Comparison of ENCODE assay signal across 9 cellular contexts in the genomic region with DNA sequence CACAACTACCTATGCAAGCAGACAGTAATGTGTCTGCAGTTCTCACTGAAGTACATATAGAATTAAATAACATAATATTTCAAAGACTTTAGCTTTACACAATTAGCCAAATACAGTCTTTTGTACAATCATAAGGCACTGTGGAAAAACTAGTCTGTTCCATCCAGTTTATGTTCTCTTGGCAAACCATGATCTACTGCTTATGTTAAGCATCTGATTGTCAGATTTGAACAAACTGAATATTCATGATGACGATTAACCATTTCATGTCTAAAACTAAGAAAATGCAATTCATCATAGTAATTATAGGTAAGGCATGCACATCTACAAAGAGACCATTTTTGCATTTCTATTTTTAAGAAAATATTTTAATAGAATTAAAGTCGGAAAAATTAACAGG. TPM values are rescaled to one million over a fixed set of nuclear protein-coding genes. Genes with fewer than 3 reads are reported as not detected.
A peak's percentile ranks its signal among the peaks of the same experiment; 100 is the strongest.
DNase-seq lines count a peak whose midpoint lies in the region; ATAC-seq and TF ChIP-seq lines count a peak whose summit lies in the region.
"Had no signal": no experiment of that assay in that cellular context is flagged by ENCODE, and none has a peak within 500 bp of the region (broad histone marks: within the 10 kb centered on the region; RNA-seq: fewer than 3 reads in every experiment).

No MANE protein-coding gene starts in this region.

- peaks cover 21% of the 10 kb centered on the region for H3K4me1 Mint-ChIP-seq in activated CD4-positive, alpha-beta T cell treated with anti-CD3 and anti-CD28 coated beads, Interleukin-2, amount 10 ng/mL, durations not matched to agents 24 days and 14 days
- peaks cover 27% of the 10 kb centered on the region for H3K4me1 Mint-ChIP-seq in activated CD8-positive, alpha-beta T cell treated with anti-CD3 and anti-CD28 coated beads, Interleukin-2, amount 10 ng/mL, durations not matched to agents 7 days and 5 days (ENCODE audit: low read depth)

- H3K4me2 ChIP-seq in hepatocyte (peak overlapping the region; percentile 76), smooth muscle cell (peak overlapping the region; percentile 86)

- H3K27me3 ChIP-seq in hepatocyte: no peaks in the 10 kb centered on the region
- no peaks in the 10 kb centered on the region for H3K27me3 ChIP-seq in smooth muscle cell (ENCODE audit: low read depth)
- H3K27me3 ChIP-seq: vagina had no signal

- no peaks in the 10 kb centered on the region for H3K36me3 Mint-ChIP-seq in activated CD4-positive, alpha-beta T cell treated with anti-CD3 and anti-CD28 coated beads, Interleukin-2, amount 10 ng/mL, durations not matched to agents 24 days and 14 days (ENCODE audit: low read depth)
- H3K36me3 Mint-ChIP-seq in activated CD8-positive, alpha-beta T cell treated with anti-CD3 and anti-CD28 coated beads, Interleukin-2, amount 10 ng/mL, durations not matched to agents 7 days and 5 days (ENCODE audit: low read depth): no peaks in the 10 kb centered on the region

- peak overlapping the region; percentile 94 for H3K4me3 Mint-ChIP-seq in activated CD4-positive, alpha-beta T cell treated with anti-CD3 and anti-CD28 coated beads, Interleukin-2, amount 10 ng/mL, durations not matched to agents 24 days and 14 days
- H3K4me3 Mint-ChIP-seq in activated CD8-positive, alpha-beta T cell treated with anti-CD3 and anti-CD28 coated beads, Interleukin-2, amount 10 ng/mL, durations not matched to agents 7 days and 5 days: peak overlapping the region; percentile 89

- H3K36me3 ChIP-seq in hepatocyte (replicated peaks; ENCODE audit: insufficient read depth, low read depth) (no peaks in the 10 kb centered on the region), smooth muscle cell (ENCODE audit: low read depth) (no peaks in the 10 kb centered on the region)
- H3K36me3 ChIP-seq: vagina had no signal

- TF ChIP-seq CTCF in hepatocyte (IDR thresholded peaks at IDR 0.05; ENCODE audit: poor library complexity): no peak
- no peak for TF ChIP-seq CTCF in smooth muscle cell (IDR thresholded peaks at IDR 0.05; ENCODE audit: borderline replicate concordance, insufficient read depth, poor library complexity, severe bottlenecking)

- no peaks in the 10 kb centered on the region for H3K9me2 ChIP-seq in hepatocyte (replicated peaks; ENCODE audit: insufficient read depth)

- no peak overlapping the region for H3K27ac Mint-ChIP-seq in activated CD4-positive, alpha-beta T cell treated with anti-CD3 and anti-CD28 coated beads, Interleukin-2, amount 10 ng/mL, durations not matched to agents 24 days and 14 days
- H3K27ac Mint-ChIP-seq in activated CD8-positive, alpha-beta T cell treated with anti-CD3 and anti-CD28 coated beads, Interleukin-2, amount 10 ng/mL, durations not matched to agents 7 days and 5 days: no peak overlapping the region

- intact Hi-C loops in activated CD4-positive, alpha-beta T cell treated with anti-CD3 and anti-CD28 coated beads, Interleukin-2, amount 10 ng/mL, durations not matched to agents 24 days and 14 days (cut with micrococcal nuclease): no loop called here
- intact Hi-C loops in left colon (cut with DNase I, micrococcal nuclease): loop anchor here in 1 of 2 donors (10.0 kb wide), 1 partner anchor 219 kb away; no protein-coding TSS in a partner anchor

- no peaks in the 10 kb centered on the region for H3K9me3 Mint-ChIP-seq in activated CD4-positive, alpha-beta T cell treated with anti-CD3 and anti-CD28 coated beads, Interleukin-2, amount 10 ng/mL, durations not matched to agents 24 days and 14 days
- no peaks in the 10 kb centered on the region for H3K9me3 Mint-ChIP-seq in activated CD8-positive, alpha-beta T cell treated with anti-CD3 and anti-CD28 coated beads, Interleukin-2, amount 10 ng/mL, durations not matched to agents 7 days and 5 days (ENCODE audit: insufficient read depth)

- H3K27me3 Mint-ChIP-seq in activated CD4-positive, alpha-beta T cell treated with anti-CD3 and anti-CD28 coated beads, Interleukin-2, amount 10 ng/mL, durations not matched to agents 24 days and 14 days: peaks cover 14% of the 10 kb centered on the region
- H3K27me3 Mint-ChIP-seq in activated CD8-positive, alpha-beta T cell treated with anti-CD3 and anti-CD28 coated beads, Interleukin-2, amount 10 ng/mL, durations not matched to agents 7 days and 5 days (ENCODE audit: low read depth): peaks cover 3% of the 10 kb centered on the region

- H3K9me3 ChIP-seq in hepatocyte (ENCODE audit: low read depth) (no peaks in the 10 kb centered on the region), smooth muscle cell (replicated peaks; ENCODE audit: low read depth) (no peaks in the 10 kb centered on the region)
- H3K9me3 ChIP-seq: vagina had no signal

- H3K27ac ChIP-seq in hepatocyte: peak overlapping the region; percentile 9
- H3K27ac ChIP-seq in smooth muscle cell (ENCODE audit: low read depth): no peak overlapping the region
- H3K27ac ChIP-seq: vagina had no signal

- H3K79me2 ChIP-seq in hepatocyte (peaks cover 57% of the 10 kb centered on the region), smooth muscle cell (ENCODE audit: low read depth) (peaks cover 26% of the 10 kb centered on the region)

- H4K20me1 ChIP-seq in hepatocyte (ENCODE audit: insufficient read depth, poor library complexity, severe bottlenecking): no peaks in the 10 kb centered on the region
- no peaks in the 10 kb centered on the region for H4K20me1 ChIP-seq in smooth muscle cell (ENCODE audit: low read depth)

- peak overlapping the region; percentile 26 for H3K9ac ChIP-seq in smooth muscle cell (ENCODE audit: low read depth)

- CTCF ChIA-PET in activated CD8-positive, alpha-beta T cell treated with anti-CD3 and anti-CD28 coated beads, Interleukin-2, amount 10 ng/mL, durations not matched to agents 7 days and 5 days (lab: Charles Lee): interaction anchor here (0.9 kb wide), 2 partner anchors 23 to 258 kb away, joined by 3 read pairs; no protein-coding TSS in a partner anchor

- H3K4me3 ChIP-seq in hepatocyte: peak overlapping the region; percentile 61
- H3K4me3 ChIP-seq in smooth muscle cell: peak overlapping the region; percentile 73

- H3K4me1 ChIP-seq in hepatocyte (ENCODE audit: insufficient read depth) (peaks cover 8% of the 10 kb centered on the region), smooth muscle cell (ENCODE audit: low read depth) (peaks cover 54% of the 10 kb centered on the region)
- H3K4me1 ChIP-seq: vagina had no signal

- POLR2A ChIA-PET in activated CD8-positive, alpha-beta T cell treated with anti-CD3 and anti-CD28 coated beads, Interleukin-2, amount 10 ng/mL, durations not matched to agents 7 days and 5 days (lab: Charles Lee): no interaction called here

- ATAC-seq in activated CD8-positive, alpha-beta T cell treated with anti-CD3 and anti-CD28 coated beads, Interleukin-2, amount 10 ng/mL, durations not matched to agents 7 days and 5 days: no peak
- no peak for ATAC-seq in left colon

- H2AFZ ChIP-seq in hepatocyte (no peak overlapping the region), smooth muscle cell (ENCODE audit: low read depth) (peak overlapping the region; percentile 92)

- no peaks in the 10 kb centered on the region for H3F3A ChIP-seq in smooth muscle cell (ENCODE audit: low read depth)

- no peak for DNase-seq in activated CD4-positive, alpha-beta T cell treated with anti-CD3 and anti-CD28 coated beads, Interleukin-2, amount 10 ng/mL, durations not matched to agents 24 days and 14 days
- no peak for DNase-seq in activated CD4-positive, alpha-beta T cell treated with anti-CD3 and anti-CD28 coated beads, Interleukin-2, amount 50 U/mL, for 4 hours
- DNase-seq in activated CD8-positive, alpha-beta T cell treated with anti-CD3 and anti-CD28 coated beads, Interleukin-2, amount 10 ng/mL, durations not matched to agents 7 days and 5 days: no peak
- DNase-seq in hepatocyte (ENCODE audit: low spot score) (no peak), smooth muscle cell (lab: John Stamatoyannopoulos, UW; ENCODE audit: unreplicated experiment) (no peak), kidney glomerular epithelial cell (lab: John Stamatoyannopoulos, UW) (no peak), left colon (no peak), NCI-H1092 (lab: John Stamatoyannopoulos, UW) (no peak)

- WGBS in hepatocyte (ENCODE audit: low lambda C conversion rate, missing lambda C conversion rate): 3% methylated on average over 2 of the region's 2 CpGs
- WGBS in smooth muscle cell (ENCODE audit: low lambda C conversion rate): 3% methylated on average over 2 of the region's 2 CpGs

RNA-seq across cellular contexts. Expression of gene SEMA3A, which starts 0.8 kb away (rescaled TPM):
- total RNA-seq in activated CD4-positive, alpha-beta T cell treated with anti-CD3 and anti-CD28 coated beads, Interleukin-2, amount 10 ng/mL, durations not matched to agents 24 days and 14 days: 0.14 and 0.26 TPM in 2 replicates
- total RNA-seq in activated CD8-positive, alpha-beta T cell treated with anti-CD3 and anti-CD28 coated beads, Interleukin-2, amount 10 ng/mL, durations not matched to agents 7 days and 5 days: 1 to 10 TPM; 1.9 to 2.0 TPM
- total RNA-seq in hepatocyte: 64.6 and 72.3 TPM in 2 replicates
- polyA plus RNA-seq in hepatocyte: 19.3 and 20.2 TPM in 2 replicates
- total RNA-seq in smooth muscle cell: 31.3 and 34.6 TPM in 2 replicates
- polyA plus RNA-seq in smooth muscle cell: 8.3 and 12.0 TPM in 2 replicates
- 10 to 100 TPM in 1 of 2 donors, 1 to 10 TPM in 1; 3.4 to 12.6 TPM for total RNA-seq in left colon
